In genomic region chr3:129558076-129558771, GRCh38 we compare ENCODE assay signal across 11 cellular contexts. TPM values are rescaled to one million over a fixed set of nuclear protein-coding genes. Genes with fewer than 3 reads are reported as not detected.
DNase-seq lines count a peak whose midpoint lies in the region; ATAC-seq and TF ChIP-seq lines count a peak whose summit lies in the region.
"Had no signal": no experiment of that assay in that cellular context is flagged by ENCODE, and none has a peak within 500 bp of the region (broad histone marks: within the 10 kb centered on the region; RNA-seq: fewer than 3 reads in every experiment).

No MANE protein-coding gene starts in this region.

- no peak overlapping the region for H3K4me3 Mint-ChIP-seq in activated CD8-positive, alpha-beta T cell treated with anti-CD3 and anti-CD28 coated beads for 36 hours

- H3K27ac ChIP-seq in temporal lobe (ENCODE audit: low read depth, low read length) = peak overlapping the region; percentile 56

- H3K27ac Mint-ChIP-seq in activated CD8-positive, alpha-beta T cell treated with anti-CD3 and anti-CD28 coated beads for 36 hours = no peak overlapping the region

- H3K9me3 Mint-ChIP-seq in activated CD8-positive, alpha-beta T cell treated with anti-CD3 and anti-CD28 coated beads for 36 hours = no peaks in the 10 kb centered on the region

- TF ChIP-seq CTCF in activated CD8-positive, alpha-beta T cell treated with anti-CD3 and anti-CD28 coated beads for 36 hours (IDR thresholded peaks at IDR 0.05) = no peak
- TF ChIP-seq CTCF in kidney epithelial cell (IDR thresholded peaks at IDR 0.05; ENCODE audit: insufficient read depth, low read length, poor library complexity, severe bottlenecking) = no peak

- no peaks in the 10 kb centered on the region for H3K27me3 ChIP-seq in kidney epithelial cell (ENCODE audit: control insufficient read depth, insufficient read depth, low read length)

- ATAC-seq in HG03354 (IDR thresholded peaks at IDR 0.05; ENCODE audit: poor library complexity, severe bottlenecking, unreplicated experiment) = peak; percentile 36
- ATAC-seq in activated CD8-positive, alpha-beta T cell treated with anti-CD3 and anti-CD28 coated beads for 36 hours = peak; percentile 10

- POLR2A ChIA-PET in activated CD8-positive, alpha-beta T cell treated with anti-CD3 and anti-CD28 coated beads for 36 hours (lab: Charles Lee) = interaction anchor here (1.0 kb wide), 1 partner anchor 19 kb away, joined by 3 read pairs; no protein-coding TSS in a partner anchor

- CTCF ChIA-PET in activated CD8-positive, alpha-beta T cell treated with anti-CD3 and anti-CD28 coated beads for 36 hours (lab: Charles Lee) = no interaction called here

- H3K27me3 Mint-ChIP-seq in activated CD8-positive, alpha-beta T cell treated with anti-CD3 and anti-CD28 coated beads for 36 hours = no peaks in the 10 kb centered on the region

- no peak overlapping the region for H3K4me3 ChIP-seq in kidney epithelial cell (ENCODE audit: low read depth, low read length)
- H3K4me3 ChIP-seq: lung had no signal

- H3K4me1 Mint-ChIP-seq in activated CD8-positive, alpha-beta T cell treated with anti-CD3 and anti-CD28 coated beads for 36 hours (ENCODE audit: low read depth) = peaks cover 6% of the 10 kb centered on the region

- no peak for DNase-seq in activated CD8-positive, alpha-beta T cell treated with anti-CD3 and anti-CD28 coated beads for 36 hours
- peak; percentile 21 for DNase-seq in kidney epithelial cell (ENCODE audit: low read depth)
- no peak for DNase-seq in H4 (ENCODE audit: low spot score)
- DNase-seq in iPS-NIHi11 (ENCODE audit: low spot score) = no peak
- DNase-seq in GDM1 (lab: John Stamatoyannopoulos, UW) = no peak
- DNase-seq in NCI-H526 treated with DMSO at 0.1 percent for 48 hours (lab: John Stamatoyannopoulos, UW) = no peak
- DNase-seq: activated naive CD4-positive, alpha-beta T cell treated with Interleukin-2 at 50 U/mL for 16 hours; stimulated activated CD4-positive, alpha-beta T cell treated with anti-CD3 and anti-CD28 coated beads, Interleukin-15, amount 100 ng/mL, for 24 hours had no signal

- intact Hi-C loops in activated CD8-positive, alpha-beta T cell treated with anti-CD3 and anti-CD28 coated beads for 36 hours (cut with micrococcal nuclease) = no loop called here

- no peaks in the 10 kb centered on the region for H3K36me3 Mint-ChIP-seq in activated CD8-positive, alpha-beta T cell treated with anti-CD3 and anti-CD28 coated beads for 36 hours (ENCODE audit: low read depth)

- H3K36me3 ChIP-seq in kidney epithelial cell (ENCODE audit: control insufficient read depth, insufficient read depth, low read length) = no peaks in the 10 kb centered on the region

RNA-seq across cellular contexts. Expression of gene H1-8, which starts 15.2 kb away (rescaled TPM):
- not detected for total RNA-seq in activated CD8-positive, alpha-beta T cell treated with anti-CD3 and anti-CD28 coated beads for 36 hours
- not detected in 2 replicates for total RNA-seq in kidney epithelial cell
- not detected for total RNA-seq in temporal lobe
- total RNA-seq in H4 (2014; rRNA removed; shearing (Covaris generic)) = not detected in 2 replicates
- total RNA-seq: lung had no signal

RNA-seq across cellular contexts. Expression of gene RHO, which starts 29.8 kb away (rescaled TPM):
- not detected for total RNA-seq in activated CD8-positive, alpha-beta T cell treated with anti-CD3 and anti-CD28 coated beads for 36 hours
- total RNA-seq in kidney epithelial cell (not detected in 2 replicates), temporal lobe (not detected)
- not detected in 2 replicates for total RNA-seq in H4 (2014; rRNA removed; shearing (Covaris generic))
- total RNA-seq: lung had no signal

RNA-seq across cellular contexts. Expression of gene PLXND1, which starts 48.3 kb away (rescaled TPM):
- 10 to 100 TPM; 10.7 to 12.5 TPM for total RNA-seq in activated CD8-positive, alpha-beta T cell treated with anti-CD3 and anti-CD28 coated beads for 36 hours
- 103 and 114 TPM in 2 replicates for total RNA-seq in kidney epithelial cell
- total RNA-seq in temporal lobe = 24.1 TPM
- total RNA-seq in H4 (2014; rRNA removed; shearing (Covaris generic)) = 40.4 and 65.3 TPM in 2 replicates
